22 cellular contexts compared by ENCODE assay signal in genomic region chrX:150257348-150258175, GRCh38.
A peak's percentile ranks its signal among the peaks of the same experiment; 100 is the strongest.
DNase-seq lines count a peak whose midpoint lies in the region; ATAC-seq and TF ChIP-seq lines count a peak whose summit lies in the region.
"Had no signal": no experiment of that assay in that cellular context is flagged by ENCODE, and none has a peak within 500 bp of the region (broad histone marks: within the 10 kb centered on the region; RNA-seq: fewer than 3 reads in every experiment).

No MANE protein-coding gene starts in this region.

- H3K4me1 Mint-ChIP-seq in WTC11 = 0 out of 2 replicates have a peak, but pooled peaks cover 4% of the 10 kb centered on the region

- H3K27ac ChIP-seq in right atrium auricular region = no peak overlapping the region
- H3K27ac ChIP-seq in heart right ventricle = no peak overlapping the region
- no peak overlapping the region for H3K27ac ChIP-seq in vagina
- H3K27ac ChIP-seq: A549; BLaER1 treated with 17β-estradiol and CSF1 and Interleukin-3, amounts not matched to agents 10 nM and 100 nM; KMS-11; PC-9; SJCRH30 had no signal

- DNase-seq in right atrium auricular region (ENCODE audit: low spot score) (peak; percentile 54), heart right ventricle (no peak), WTC11 (ENCODE audit: low spot score) (peak; percentile 10), iPS-NIHi7 (ENCODE audit: extremely low spot score) (peak; percentile 26), vagina (ENCODE audit: extremely low spot score in 2 of 2) (peak; percentile 58 to 65), NCI-H1930 (lab: John Stamatoyannopoulos, UW) (no peak), NCI-H226 (no peak), NCI-H446 (lab: John Stamatoyannopoulos, UW) (no peak)
- DNase-seq: CD8-positive, alpha-beta memory T cell; DMS79 treated with DMSO at 0.1 percent for 48 hours; GOT3; MG63; NCI-H1092 treated with DMSO at 0.1 percent for 48 hours; NCI-H1694; NCI-H2107; NCI-H446 treated with DMSO at 0.1 percent for 48 hours; NCI-H748 treated with DMSO at 0.1 percent for 48 hours; SJCRH30 had no signal

- no peaks in the 10 kb centered on the region for H3K27me3 Mint-ChIP-seq in WTC11 (ENCODE audit: low read depth)

- POLR2A ChIA-PET in WTC11 (lab: Charles Lee) = no interaction called here

- intact Hi-C loops in heart right ventricle (cut with DNase I) (no loop called here), vagina (cut with DNase I) (no loop called here)

- H3K36me3 ChIP-seq in right atrium auricular region (no peaks in the 10 kb centered on the region), heart right ventricle (no peaks in the 10 kb centered on the region), vagina (no peaks in the 10 kb centered on the region)
- H3K36me3 ChIP-seq: BLaER1 treated with 17β-estradiol and CSF1 and Interleukin-3, amounts not matched to agents 10 nM and 100 nM; MG63; SJCRH30 had no signal

- H3K9me3 Mint-ChIP-seq in WTC11 = no peaks in the 10 kb centered on the region
- H3K9me3 Mint-ChIP-seq: CD8-positive, alpha-beta memory T cell had no signal

- no peak for TF ChIP-seq POLR2A in vagina (IDR thresholded peaks at IDR 0.05)

- H3K4me3 ChIP-seq in right atrium auricular region (no peak overlapping the region), heart right ventricle (no peak overlapping the region), vagina (no peak overlapping the region)
- H3K4me3 ChIP-seq: A549; BLaER1 treated with 17β-estradiol and CSF1 and Interleukin-3, amounts not matched to agents 10 nM and 100 nM; MG63; PC-9; SJCRH30 had no signal

- no peak overlapping the region for H3K27ac Mint-ChIP-seq in WTC11

- H3K4me1 ChIP-seq in right atrium auricular region (no peaks in the 10 kb centered on the region), heart right ventricle (no peaks in the 10 kb centered on the region), vagina (no peaks in the 10 kb centered on the region)
- H3K4me1 ChIP-seq: A549 had no signal

- no peaks in the 10 kb centered on the region for H3K9me3 ChIP-seq in right atrium auricular region
- H3K9me3 ChIP-seq in heart right ventricle = no peaks in the 10 kb centered on the region
- H3K9me3 ChIP-seq in vagina = no peaks in the 10 kb centered on the region
- H3K9me3 ChIP-seq: A549; BLaER1 treated with 17β-estradiol and CSF1 and Interleukin-3, amounts not matched to agents 10 nM and 100 nM; MG63; SJCRH30 had no signal

- 90 to 94% methylated on average over 1 of the region's 1 CpG for WGBS in heart right ventricle, 2 donors

- TF ChIP-seq CTCF in right atrium auricular region (IDR thresholded peaks at IDR 0.05) (no peak), heart right ventricle (IDR thresholded peaks at IDR 0.05) (no peak), WTC11 (IDR thresholded peaks at IDR 0.05) (no peak), vagina (IDR thresholded peaks at IDR 0.05) (no peak)

- no peaks in the 10 kb centered on the region for H3K36me3 Mint-ChIP-seq in WTC11
- H3K36me3 Mint-ChIP-seq: CD8-positive, alpha-beta memory T cell had no signal

- H3K4me3 Mint-ChIP-seq in WTC11 = no peak overlapping the region
- H3K4me3 Mint-ChIP-seq: CD8-positive, alpha-beta memory T cell had no signal

- H3K27me3 ChIP-seq in right atrium auricular region (no peaks in the 10 kb centered on the region), heart right ventricle (peaks cover 0 to 14% (median 0%) of the 10 kb centered on the region in 7 donors), vagina (no peaks in the 10 kb centered on the region)
- H3K27me3 ChIP-seq: BLaER1 treated with 17β-estradiol and CSF1 and Interleukin-3, amounts not matched to agents 10 nM and 100 nM; MG63; SJCRH30 had no signal

- CTCF ChIA-PET in WTC11 (lab: Charles Lee) = no interaction called here

- ATAC-seq in heart right ventricle (no peak), WTC11 (peak; percentile 75)
- ATAC-seq: A549 had no signal

TF ChIP-seq in WTC11, 78 proteins besides CTCF, POLR2A, EP300 and RAD21:
- no peak for TF ChIP-seq ZNF281 (CRISPR knock-in tag; IDR thresholded peaks at IDR 0.05)
- no peak for TF ChIP-seq GTF2I (CRISPR knock-in tag; conservative IDR thresholded peaks at IDR 0.05)
- no peak for TF ChIP-seq ATF3 (CRISPR knock-in tag; conservative IDR thresholded peaks at IDR 0.05)
- TF ChIP-seq E2F4 (CRISPR knock-in tag; IDR thresholded peaks at IDR 0.05; ENCODE audit: borderline replicate concordance, low read depth) = no peak
- TF ChIP-seq ZMAT4 (CRISPR knock-in tag; IDR thresholded peaks at IDR 0.05) = no peak
- TF ChIP-seq CREB1 (CRISPR knock-in tag; IDR thresholded peaks at IDR 0.05) = no peak
- TF ChIP-seq PRDM15 (CRISPR knock-in tag; IDR thresholded peaks at IDR 0.05) = no peak
- no peak for TF ChIP-seq EMX1 (CRISPR knock-in tag; IDR thresholded peaks at IDR 0.05)
- TF ChIP-seq RORB (CRISPR knock-in tag; IDR thresholded peaks at IDR 0.05) = no peak

Comparison
In these comparisons a context has a peak if more than half of its experiments do, and no peak if none do; other contexts are left out.
1. DNase-seq: peak in right atrium auricular region (single experiment), WTC11 (single experiment), iPS-NIHi7 (single experiment) and vagina (2 of 2); none in heart right ventricle (0 of 2), NCI-H1930 (0 of 2), NCI-H226 (single experiment) and NCI-H446 (0 of 2).